In the genomic region with DNA sequence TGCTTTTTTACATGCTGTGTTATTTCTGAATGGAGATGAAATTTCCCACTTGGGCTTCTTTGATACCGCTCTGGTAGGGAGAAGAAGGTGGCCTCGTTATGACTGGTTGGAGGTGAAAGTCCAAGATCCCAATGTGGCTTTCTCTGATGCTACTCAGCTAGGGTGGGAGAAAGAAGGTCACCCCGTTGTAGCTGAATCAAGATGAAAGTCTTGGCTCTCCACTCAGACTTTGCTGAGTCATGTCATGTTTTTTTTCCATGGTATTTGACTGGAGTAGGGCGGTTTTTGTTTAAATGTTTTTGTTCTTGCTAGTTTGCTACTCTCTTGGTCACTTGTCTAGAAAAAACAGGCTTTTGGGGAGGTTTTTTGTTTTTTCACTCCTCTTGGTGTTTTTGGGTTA, we compare ENCODE assay signal across 35 cellular contexts. TPM values are rescaled to one million over a fixed set of nuclear protein-coding genes. Genes with fewer than 3 reads are reported as not detected.
DNase-seq lines count a peak whose midpoint lies in the region; ATAC-seq, FAIRE-seq and TF ChIP-seq lines count a peak whose summit lies in the region.
"Had no signal": no experiment of that assay in that cellular context is flagged by ENCODE, and none has a peak within 500 bp of the region (broad histone marks: within the 10 kb centered on the region; RNA-seq: fewer than 3 reads in every experiment).

No MANE protein-coding gene starts in this region.

- no peaks in the 10 kb centered on the region for H3K9me3 ChIP-seq in H1 (ENCODE audit: insufficient read depth in 2 of 2, low read depth in 1 of 2, low read length in 1 of 2)
- H3K9me3 ChIP-seq in mesenchymal stem cell (ENCODE audit: control insufficient read depth, low read length) = no peaks in the 10 kb centered on the region
- H3K9me3 ChIP-seq: tibial artery, vagina had no signal

- no peak for TF ChIP-seq EP300 in H1 (IDR thresholded peaks at IDR 0.05; ENCODE audit: borderline replicate concordance in 1 of 2, low read depth in 2 of 2, low read length in 2 of 2)

- intact Hi-C loops in activated CD4-positive, alpha-beta T cell treated with anti-CD3 and anti-CD28 coated beads, Interleukin-2, amount 10 ng/mL, durations not matched to agents 24 days and 14 days (cut with micrococcal nuclease) = no loop called here

- H3K4ac ChIP-seq in H1 (replicated peaks; ENCODE audit: insufficient read length, low read depth, low read length) = no peak overlapping the region
- H3K4ac ChIP-seq in mesenchymal stem cell (ENCODE audit: low read depth in 1 of 2, low read length in 2 of 2) = no peak overlapping the region

- H3K27me3 Mint-ChIP-seq in activated CD4-positive, alpha-beta T cell treated with anti-CD3 and anti-CD28 coated beads, Interleukin-2, amount 10 ng/mL, durations not matched to agents 24 days and 14 days = no peaks in the 10 kb centered on the region

- H3K36me3 ChIP-seq in H1 (ENCODE audit: control insufficient read depth in 2 of 4, insufficient read depth in 4 of 4, low read length in 3 of 4) (no peaks in the 10 kb centered on the region), mesenchymal stem cell (ENCODE audit: control insufficient read depth in 1 of 2, insufficient read depth in 2 of 2, low read depth in 1 of 2, low read length in 2 of 2) (no peaks in the 10 kb centered on the region)
- H3K36me3 ChIP-seq: MG63, tibial artery, vagina had no signal

- DNase-seq in activated CD4-positive, alpha-beta T cell treated with anti-CD3 and anti-CD28 coated beads, Interleukin-2, amount 10 ng/mL, durations not matched to agents 24 days and 14 days = no peak
- DNase-seq in activated CD4-positive, alpha-beta T cell treated with anti-CD3 and anti-CD28 coated beads, Interleukin-2, amount 50 U/mL, for 48 hours = no peak
- DNase-seq in OCI-M1 (lab: John Stamatoyannopoulos, UW) (peak; percentile 65), H1 (ENCODE audit: low read depth in 1 of 2, low spot score in 2 of 2) (no peak), mesenchymal stem cell (peak; percentile 29)
- no peak for DNase-seq in effector CD4-positive, alpha-beta T cell
- no peak for DNase-seq in stimulated activated CD4-positive, alpha-beta T cell treated with anti-CD3 and anti-CD28 coated beads, Interleukin-4, amount 100 ng/mL, for 4 hours
- DNase-seq: activated CD4-positive, alpha-beta T cell treated with anti-CD3 and anti-CD28 coated beads for 1 hour; activated gamma-delta T cell; AML-193; CD4-positive, CD25-positive, alpha-beta regulatory T cell; dermis blood vessel endothelial cell; EL; immature natural killer cell; left colon; MG63; NCI-H1930; NCI-H2171 treated with DMSO at 0.1 percent for 48 hours; NCI-H524; nephron progenitor cell; PC-3; right cardiac atrium; SHP77; stimulated activated CD4-positive, alpha-beta T cell treated with anti-CD3 and anti-CD28 coated beads, Interleukin-1b, Interleukin-23, amount 100 ng/mL, for 48 hours; tibial artery had no signal

- H3K79me2 ChIP-seq in H1 (ENCODE audit: control insufficient read depth in 1 of 2, insufficient read depth in 2 of 2, low read length in 2 of 2) = no peaks in the 10 kb centered on the region

- H3K4me1 ChIP-seq in H1 (replicated peaks in 1 of 4; ENCODE audit: control insufficient read depth in 3 of 4, insufficient read depth in 4 of 4, low read length in 3 of 4) (no peaks in the 10 kb centered on the region), mesenchymal stem cell (ENCODE audit: control insufficient read depth, insufficient read depth, low read depth, low read length) (no peaks in the 10 kb centered on the region)
- H3K4me1 ChIP-seq: tibial artery, vagina had no signal

- POLR2A ChIA-PET in H1 (lab: Charles Lee; ENCODE audit: partially characterized antibody) = no interaction called here

- TF ChIP-seq CTCF in H1 (IDR thresholded peaks at IDR 0.05; ENCODE audit: control extremely low read depth in 1 of 3, insufficient read depth in 1 of 3, low read depth in 1 of 3, low read length in 3 of 3) = no peak

- no peaks in the 10 kb centered on the region for H3K79me1 ChIP-seq in H1 (ENCODE audit: low read depth, low read length)
- no peaks in the 10 kb centered on the region for H3K79me1 ChIP-seq in mesenchymal stem cell (replicated peaks; ENCODE audit: low read length, poor library complexity, severe bottlenecking)

- H3K56ac ChIP-seq in H1 (replicated peaks; ENCODE audit: insufficient read length, low read depth, low read length) = no peak overlapping the region

- H4K8ac ChIP-seq in H1 (ENCODE audit: extremely low read depth, insufficient read depth, low read length) (no peak overlapping the region), mesenchymal stem cell (ENCODE audit: low read length) (peak overlapping the region; percentile 3)

- no peak overlapping the region for H3K4me3 ChIP-seq in H1 (ENCODE audit: extremely low read depth in 1 of 4, insufficient read depth in 2 of 4, low read depth in 3 of 4, low read length in 4 of 4)
- no peak overlapping the region for H3K4me3 ChIP-seq in mesenchymal stem cell (ENCODE audit: insufficient read depth in 1 of 2, low read depth in 1 of 2, low read length in 2 of 2)
- H3K4me3 ChIP-seq: MG63, tibial artery, vagina had no signal

- no peaks in the 10 kb centered on the region for H3K36me3 Mint-ChIP-seq in activated CD4-positive, alpha-beta T cell treated with anti-CD3 and anti-CD28 coated beads, Interleukin-2, amount 10 ng/mL, durations not matched to agents 24 days and 14 days (ENCODE audit: low read depth)
- H3K36me3 Mint-ChIP-seq: brain; CD4-positive, CD25-positive, alpha-beta regulatory T cell; immature natural killer cell had no signal

- H2BK12ac ChIP-seq in H1 (ENCODE audit: low read depth, low read length) (no peak overlapping the region), mesenchymal stem cell (ENCODE audit: low read length in 2 of 2) (no peak overlapping the region)

- peaks cover 7% of the 10 kb centered on the region for H3K9me3 Mint-ChIP-seq in activated CD4-positive, alpha-beta T cell treated with anti-CD3 and anti-CD28 coated beads, Interleukin-2, amount 10 ng/mL, durations not matched to agents 24 days and 14 days
- H3K9me3 Mint-ChIP-seq: immature natural killer cell, nephron progenitor cell had no signal

- H3K14ac ChIP-seq in H1 (ENCODE audit: insufficient read length) (no peak overlapping the region), mesenchymal stem cell (ENCODE audit: low read length in 2 of 2) (no peak overlapping the region)

- H4K20me1 ChIP-seq in H1 (replicated peaks in 1 of 2; ENCODE audit: control insufficient read depth in 1 of 2, insufficient read depth in 2 of 2, low read length in 2 of 2) = no peaks in the 10 kb centered on the region

- H2AFZ ChIP-seq in H1 (ENCODE audit: low read length) (no peak overlapping the region), mesenchymal stem cell (ENCODE audit: low read depth, low read length) (no peak overlapping the region)

- peaks cover 19% of the 10 kb centered on the region for H3K4me1 Mint-ChIP-seq in activated CD4-positive, alpha-beta T cell treated with anti-CD3 and anti-CD28 coated beads, Interleukin-2, amount 10 ng/mL, durations not matched to agents 24 days and 14 days
- H3K4me1 Mint-ChIP-seq: brain, nephron progenitor cell had no signal

- H2BK120ac ChIP-seq in H1 (replicated peaks; ENCODE audit: low read depth, low read length) (no peak overlapping the region), mesenchymal stem cell (ENCODE audit: low read depth, low read length) (no peak overlapping the region)

- FAIRE-seq in H1 (lab: Jason Lieb, UNC) = no peak
- FAIRE-seq: D721Med, endometrium, GM18507 had no signal

- 62% methylated on average over 4 of the region's 4 CpGs; no CpG with 5 or more reads in 1 of the 2 experiments for WGBS in H1 (ENCODE audit: extremely low coverage in 1 of 2, insufficient coverage in 1 of 2, insufficient read length in 1 of 2, insufficient replicate concordance in 2 of 2, low coverage in 1 of 2, low lambda C conversion rate in 2 of 2, missing lambda C conversion rate in 1 of 2), 2 experiments
- WGBS in mesenchymal stem cell = 59% methylated on average over 4 of the region's 4 CpGs

- H2BK5ac ChIP-seq in H1 (ENCODE audit: low read depth, low read length) = no peak overlapping the region
- H2BK5ac ChIP-seq in mesenchymal stem cell (ENCODE audit: low read depth, low read length, poor library complexity, severe bottlenecking) = no peak overlapping the region

- no peak overlapping the region for H4K5ac ChIP-seq in H1 (ENCODE audit: insufficient read length, low read depth, low read length)

- no peak overlapping the region for H2BK15ac ChIP-seq in H1 (ENCODE audit: low read length)
- H2BK15ac ChIP-seq in mesenchymal stem cell (ENCODE audit: low read depth, poor library complexity, severe bottlenecking) = no peak overlapping the region

- CTCF ChIA-PET in H1 (lab: Charles Lee; ENCODE audit: partially characterized antibody) = no interaction called here

- H3K4me2 ChIP-seq in H1 (ENCODE audit: insufficient read depth in 1 of 2, low read depth in 2 of 2, low read length in 2 of 2) (no peak overlapping the region), mesenchymal stem cell (ENCODE audit: low read length, poor library complexity, severe bottlenecking) (no peak overlapping the region)

- H3K27ac Mint-ChIP-seq in activated CD4-positive, alpha-beta T cell treated with anti-CD3 and anti-CD28 coated beads, Interleukin-2, amount 10 ng/mL, durations not matched to agents 24 days and 14 days = peak overlapping the region; percentile 51
- H3K27ac Mint-ChIP-seq: brain, immature natural killer cell, nephron progenitor cell had no signal

- no peak overlapping the region for H3K27ac ChIP-seq in H1 (ENCODE audit: low read depth, low read length)
- H3K27ac ChIP-seq in mesenchymal stem cell (ENCODE audit: low read length, poor library complexity, severe bottlenecking) = no peak overlapping the region
- H3K27ac ChIP-seq: tibial artery, vagina had no signal

- H2AK5ac ChIP-seq in H1 (ENCODE audit: low read depth, low read length) = no peak overlapping the region
- H2AK5ac ChIP-seq in mesenchymal stem cell (ENCODE audit: low read length, severe bottlenecking) = no peak overlapping the region

- no peaks in the 10 kb centered on the region for H3K23me2 ChIP-seq in H1 (ENCODE audit: low read depth, low read length)

- no peak overlapping the region for H3K23ac ChIP-seq in H1 (ENCODE audit: insufficient read length)
- H3K23ac ChIP-seq in mesenchymal stem cell (ENCODE audit: low read length in 2 of 2) = no peak overlapping the region

- TF ChIP-seq RAD21 in H1 (IDR thresholded peaks at IDR 0.05 in 1 of 2, conservative IDR thresholded peaks at IDR 0.05 in 1 of 2; ENCODE audit: low read depth in 2 of 2, low read length in 2 of 2) = no peak

- H3K27me3 ChIP-seq in H1 (replicated peaks in 1 of 4; ENCODE audit: control insufficient read depth in 3 of 4, extremely low read depth in 1 of 4, insufficient read depth in 3 of 4, low read length in 3 of 4) = peaks cover 0 to 1% (median 0%) of the 10 kb centered on the region in 4 experiments; a peak in 1 of 7 replicates
- no peaks in the 10 kb centered on the region for H3K27me3 ChIP-seq in mesenchymal stem cell (ENCODE audit: control insufficient read depth in 1 of 2, insufficient read depth in 1 of 2, low read length in 2 of 2)
- H3K27me3 ChIP-seq: MG63, tibial artery, vagina had no signal

- ATAC-seq in HG03469 (IDR thresholded peaks at IDR 0.05; ENCODE audit: unreplicated experiment) = no peak
- ATAC-seq: left colon, PC-3, right cardiac atrium had no signal

- no peak overlapping the region for H4K91ac ChIP-seq in H1 (replicated peaks; ENCODE audit: insufficient read length, low read length)
- H4K91ac ChIP-seq in mesenchymal stem cell (ENCODE audit: low read length) = no peak overlapping the region

- H3K9ac ChIP-seq in H1 (replicated peaks in 1 of 4; ENCODE audit: extremely low read depth in 1 of 4, low read depth in 3 of 4, low read length in 3 of 4) (no peak overlapping the region), mesenchymal stem cell (ENCODE audit: low read length) (no peak overlapping the region)

- no peak overlapping the region for H2BK20ac ChIP-seq in H1 (ENCODE audit: low read length)

- TF ChIP-seq POLR2A in H1 (IDR thresholded peaks at IDR 0.05; ENCODE audit: control extremely low read depth in 1 of 2, low read depth in 2 of 2, low read length in 2 of 2) = no peak

- no peak overlapping the region for H3K18ac ChIP-seq in H1 (ENCODE audit: extremely low read depth, low read length)
- no peak overlapping the region for H3K18ac ChIP-seq in mesenchymal stem cell (ENCODE audit: low read depth in 1 of 2, low read length in 2 of 2)

- no peak overlapping the region for H3K4me3 Mint-ChIP-seq in activated CD4-positive, alpha-beta T cell treated with anti-CD3 and anti-CD28 coated beads, Interleukin-2, amount 10 ng/mL, durations not matched to agents 24 days and 14 days
- H3K4me3 Mint-ChIP-seq: brain; CD4-positive, CD25-positive, alpha-beta regulatory T cell; immature natural killer cell; nephron progenitor cell had no signal

RNA-seq across cellular contexts. Expression of gene PDE6H, which starts 2.4 kb away (rescaled TPM):
- total RNA-seq in activated CD4-positive, alpha-beta T cell treated with anti-CD3 and anti-CD28 coated beads, Interleukin-2, amount 10 ng/mL, durations not matched to agents 24 days and 14 days = not detected in 2 replicates
- total RNA-seq in H1 (2021; fragmentation: NEBNext Ultra II Directional; extraction: Animal tissue kit (Norgen Biotek cat#: 25700)) = not detected in 2 replicates
- polyA plus RNA-seq in H1 (2011; rRNA removed) = not detected in 2 replicates
- not detected for polyA plus RNA-seq in H1 (2011; cell fraction: cytosol; rRNA removed)
- polyA plus RNA-seq in H1 (2011; cell fraction: nucleus; rRNA removed) = not detected
- polyA plus RNA-seq in H1 (2012, experiment 1 of 2) = not detected in 4 replicates
- not detected for polyA plus RNA-seq in H1 (2012, experiment 2 of 2)
- not detected for polyA plus RNA-seq in H1 (2013, experiment 1 of 2)
- polyA plus RNA-seq in H1 (2013, experiment 2 of 2) = not detected
- not detected in 2 replicates for polyA minus RNA-seq in H1 (2011; rRNA and poly(A)+ RNA removed)
- polyA minus RNA-seq in H1 (2011; cell fraction: cytosol; rRNA and poly(A)+ RNA removed) = not detected
- not detected for polyA minus RNA-seq in H1 (2011; cell fraction: nucleus; rRNA and poly(A)+ RNA removed)
- not detected for polyA plus RNA-seq in mesenchymal stem cell (2013, experiment 1 of 2)
- not detected for polyA plus RNA-seq in mesenchymal stem cell (2013, experiment 2 of 2)
- total RNA-seq: A172; activated CD8-positive, alpha-beta memory T cell treated with anti-CD3 and anti-CD28 coated beads for 36 hours; CD4-positive, CD25-positive, alpha-beta regulatory T cell; dermis blood vessel endothelial cell; glomerular endothelial cell; left colon; PC-3; right cardiac atrium; T-helper 2 cell treated with Interferon-gamma antibody and Interleukin-4, amounts not matched to agents 100 ng/mL and 5 ng/mL, for 36 hours; vagina had no signal
- polyA plus RNA-seq: CD4-positive, CD25-positive, alpha-beta regulatory T cell; immature natural killer cell; right cardiac atrium had no signal

RNA-seq across cellular contexts. Expression of gene ARHGDIB, which starts 9.1 kb away (rescaled TPM):
- 452 TPM in 2 replicates for total RNA-seq in activated CD4-positive, alpha-beta T cell treated with anti-CD3 and anti-CD28 coated beads, Interleukin-2, amount 10 ng/mL, durations not matched to agents 24 days and 14 days
- 0.48 and 0.82 TPM in 2 replicates for total RNA-seq in H1 (2021; fragmentation: NEBNext Ultra II Directional; extraction: Animal tissue kit (Norgen Biotek cat#: 25700))
- polyA plus RNA-seq in H1 (2011; rRNA removed) = 0.55 and 1.3 TPM in 2 replicates
- polyA plus RNA-seq in H1 (2011; cell fraction: cytosol; rRNA removed) = 0.39 TPM
- polyA plus RNA-seq in H1 (2011; cell fraction: nucleus; rRNA removed) = 0.17 TPM
- 1.1 to 1.2 TPM (median 1.1 TPM) in 4 replicates for polyA plus RNA-seq in H1 (2012, experiment 1 of 2)
- 0.38 TPM for polyA plus RNA-seq in H1 (2012, experiment 2 of 2)
- 1.6 TPM for polyA plus RNA-seq in H1 (2013, experiment 1 of 2)
- 1.8 TPM for polyA plus RNA-seq in H1 (2013, experiment 2 of 2)
- 1.1 TPM in 1 of 2 replicates, not detected in the other for polyA minus RNA-seq in H1 (2011; rRNA and poly(A)+ RNA removed)
- not detected for polyA minus RNA-seq in H1 (2011; cell fraction: cytosol; rRNA and poly(A)+ RNA removed)
- not detected for polyA minus RNA-seq in H1 (2011; cell fraction: nucleus; rRNA and poly(A)+ RNA removed)
- polyA plus RNA-seq in mesenchymal stem cell (2013, experiment 1 of 2) = 46.6 TPM
- 45.6 TPM for polyA plus RNA-seq in mesenchymal stem cell (2013, experiment 2 of 2)

RNA-seq across cellular contexts. Expression of gene ERP27, which starts 32.1 kb away (rescaled TPM):
- 1.5 and 1.8 TPM in 2 replicates for total RNA-seq in activated CD4-positive, alpha-beta T cell treated with anti-CD3 and anti-CD28 coated beads, Interleukin-2, amount 10 ng/mL, durations not matched to agents 24 days and 14 days
- total RNA-seq in H1 (2021; fragmentation: NEBNext Ultra II Directional; extraction: Animal tissue kit (Norgen Biotek cat#: 25700)) = not detected in 2 replicates
- not detected in 2 replicates for polyA plus RNA-seq in H1 (2011; rRNA removed)
- polyA plus RNA-seq in H1 (2011; cell fraction: cytosol; rRNA removed) = not detected
- polyA plus RNA-seq in H1 (2011; cell fraction: nucleus; rRNA removed) = not detected
- not detected in 4 replicates for polyA plus RNA-seq in H1 (2012, experiment 1 of 2)
- not detected for polyA plus RNA-seq in H1 (2012, experiment 2 of 2)
- not detected for polyA plus RNA-seq in H1 (2013, experiment 1 of 2)
- 0.04 TPM for polyA plus RNA-seq in H1 (2013, experiment 2 of 2)
- not detected in 2 replicates for polyA minus RNA-seq in H1 (2011; rRNA and poly(A)+ RNA removed)
- polyA minus RNA-seq in H1 (2011; cell fraction: cytosol; rRNA and poly(A)+ RNA removed) = not detected
- polyA minus RNA-seq in H1 (2011; cell fraction: nucleus; rRNA and poly(A)+ RNA removed) = not detected
- polyA plus RNA-seq in mesenchymal stem cell (2013, experiment 1 of 2) = 0.54 TPM
- polyA plus RNA-seq in mesenchymal stem cell (2013, experiment 2 of 2) = 0.11 TPM
- total RNA-seq: A172, dermis blood vessel endothelial cell, glomerular endothelial cell, PC-3 had no signal

Comparison
In these comparisons a context has a peak if more than half of its experiments do, and no peak if none do; other contexts are left out.
1. DNase-seq: peak in OCI-M1 (single experiment) and mesenchymal stem cell (single experiment); none in activated CD4-positive, alpha-beta T cell treated with anti-CD3 and anti-CD28 coated beads, Interleukin-2, amount 10 ng/mL, durations not matched to agents 24 days and 14 days (single experiment), activated CD4-positive, alpha-beta T cell treated with anti-CD3 and anti-CD28 coated beads, Interleukin-2, amount 50 U/mL, for 48 hours (0 of 2), H1 (0 of 2), effector CD4-positive, alpha-beta T cell (single experiment) and stimulated activated CD4-positive, alpha-beta T cell treated with anti-CD3 and anti-CD28 coated beads, Interleukin-4, amount 100 ng/mL, for 4 hours (0 of 2).
2. RNA of gene ARHGDIB, which starts 9.1 kb away (total RNA-seq): 452 TPM in activated CD4-positive, alpha-beta T cell treated with anti-CD3 and anti-CD28 coated beads, Interleukin-2, amount 10 ng/mL, durations not matched to agents 24 days and 14 days; 0.48 to 0.82 TPM in H1; every median in the first group is over 100 times any median in the second.